In the genomic region with DNA sequence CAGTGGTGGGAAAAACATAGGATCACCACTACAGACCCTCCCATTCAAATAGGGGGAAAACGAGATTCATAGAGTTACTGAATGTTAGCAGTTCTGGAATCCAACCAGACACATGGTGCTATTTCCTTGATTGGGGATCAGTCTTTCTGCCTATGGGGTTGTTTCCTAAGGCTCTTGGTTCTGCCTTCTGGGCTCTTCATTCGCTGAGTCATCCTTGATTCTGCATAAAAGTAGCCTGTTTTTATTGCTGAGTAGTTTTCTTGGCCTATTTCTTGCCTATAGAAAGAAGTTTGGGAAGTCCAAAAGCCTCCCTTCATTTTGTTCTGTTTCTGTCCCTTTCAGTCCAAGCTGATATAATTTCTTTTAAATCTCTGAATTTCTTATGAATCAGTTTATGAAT, we compare ENCODE assay signal across 16 cellular contexts.
A peak's percentile ranks its signal among the peaks of the same experiment; 100 is the strongest.
DNase-seq lines count a peak whose midpoint lies in the region; ATAC-seq and TF ChIP-seq lines count a peak whose summit lies in the region.
"Had no signal": no experiment of that assay in that cellular context is flagged by ENCODE, and none has a peak within 500 bp of the region (broad histone marks: within the 10 kb centered on the region; RNA-seq: fewer than 3 reads in every experiment).

No MANE protein-coding gene starts in this region.

- H3K9me3 Mint-ChIP-seq in nephron progenitor cell (no peaks in the 10 kb centered on the region), progenitor cell of endocrine pancreas (ENCODE audit: low read depth) (no peaks in the 10 kb centered on the region)
- H3K9me3 Mint-ChIP-seq: activated CD4-positive, alpha-beta T cell treated with anti-CD3 and anti-CD28 coated beads, Interleukin-2, amount 10 ng/mL, durations not matched to agents 24 days and 14 days; activated T-cell treated with anti-CD3 and anti-CD28 coated beads, Interleukin-2, amount 50 U/mL, for 24 hours; nephron had no signal

- H3K4me1 Mint-ChIP-seq in nephron progenitor cell (peaks cover 6% of the 10 kb centered on the region), progenitor cell of endocrine pancreas (ENCODE audit: low read depth) (peaks cover 23% of the 10 kb centered on the region)

- no peak overlapping the region for H3K9ac ChIP-seq in adipocyte (ENCODE audit: low read length)

- TF ChIP-seq CTCF in A673 (conservative IDR thresholded peaks at IDR 0.05; ENCODE audit: low read depth, low read length) (no peak), HEK293 (tag by site-specific recombination; IDR thresholded peaks at IDR 0.05) (no peak), fibroblast of the aortic adventitia (IDR thresholded peaks at IDR 0.05; ENCODE audit: insufficient read depth, low read length) (no peak), nephron progenitor cell (IDR thresholded peaks at IDR 0.05) (no peak), progenitor cell of endocrine pancreas (IDR thresholded peaks at IDR 0.05; ENCODE audit: unreplicated experiment) (no peak), vagina (IDR thresholded peaks at IDR 0.05) (no peak)

- H3K27me3 ChIP-seq in A673 (replicated peaks; ENCODE audit: insufficient read depth, low read depth, low read length, poor library complexity) (no peaks in the 10 kb centered on the region), adipocyte (replicated peaks; ENCODE audit: control insufficient read depth, insufficient read depth, low read length) (no peaks in the 10 kb centered on the region), vagina (no peaks in the 10 kb centered on the region)
- H3K27me3 ChIP-seq: right atrium auricular region, tibial nerve had no signal

- H3K36me3 Mint-ChIP-seq in nephron progenitor cell (ENCODE audit: low read depth) (no peaks in the 10 kb centered on the region), progenitor cell of endocrine pancreas (ENCODE audit: insufficient read depth) (peaks cover 2% of the 10 kb centered on the region)

- H3K4me3 ChIP-seq in A673 (ENCODE audit: low read depth, low read length, poor library complexity, severe bottlenecking) (no peak overlapping the region), HEK293 (ENCODE audit: low read depth, low read length) (no peak overlapping the region), adipocyte (ENCODE audit: low read length) (no peak overlapping the region), fibroblast of the aortic adventitia (ENCODE audit: low read depth, low read length) (no peak overlapping the region), vagina (no peak overlapping the region)
- H3K4me3 ChIP-seq: right atrium auricular region, tibial nerve had no signal

- no peak for TF ChIP-seq POLR2A in vagina (IDR thresholded peaks at IDR 0.05)

- H3K4me3 Mint-ChIP-seq in nephron progenitor cell (no peak overlapping the region), progenitor cell of endocrine pancreas (ENCODE audit: low read depth) (no peak overlapping the region)
- H3K4me3 Mint-ChIP-seq: activated CD4-positive, alpha-beta T cell treated with anti-CD3 and anti-CD28 coated beads, Interleukin-2, amount 10 ng/mL, durations not matched to agents 24 days and 14 days; activated T-cell treated with anti-CD3 and anti-CD28 coated beads, Interleukin-2, amount 50 U/mL, for 24 hours; nephron had no signal

- H3K27ac Mint-ChIP-seq in nephron progenitor cell (no peak overlapping the region), progenitor cell of endocrine pancreas (no peak overlapping the region)
- H3K27ac Mint-ChIP-seq: activated CD4-positive, alpha-beta T cell treated with anti-CD3 and anti-CD28 coated beads, Interleukin-2, amount 10 ng/mL, durations not matched to agents 24 days and 14 days; activated T-cell treated with anti-CD3 and anti-CD28 coated beads, Interleukin-2, amount 50 U/mL, for 24 hours; nephron had no signal

- no peaks in the 10 kb centered on the region for H3K27me3 Mint-ChIP-seq in nephron progenitor cell (ENCODE audit: low read depth, poor library complexity)
- no peaks in the 10 kb centered on the region for H3K27me3 Mint-ChIP-seq in progenitor cell of endocrine pancreas
- H3K27me3 Mint-ChIP-seq: activated CD4-positive, alpha-beta T cell treated with anti-CD3 and anti-CD28 coated beads, Interleukin-2, amount 10 ng/mL, durations not matched to agents 24 days and 14 days; activated T-cell treated with anti-CD3 and anti-CD28 coated beads, Interleukin-2, amount 50 U/mL, for 24 hours had no signal

- intact Hi-C loops in A673 (cut with micrococcal nuclease; ENCODE audit: unreplicated experiment) = no loop called here
- intact Hi-C loops in vagina (cut with DNase I) = no loop called here
- intact Hi-C loops in left ventricle myocardium superior (cut with micrococcal nuclease) = no loop called here

- H3K27ac ChIP-seq in A673 (ENCODE audit: low read depth, low read length, poor library complexity, severe bottlenecking) = no peak overlapping the region
- no peak overlapping the region for H3K27ac ChIP-seq in HEK293 (ENCODE audit: extremely low read depth, low read depth, low read length)
- H3K27ac ChIP-seq in vagina = no peak overlapping the region
- H3K27ac ChIP-seq: right atrium auricular region, tibial nerve had no signal

- DNase-seq in A673 (ENCODE audit: low spot score) = peak; percentile 29
- peak; percentile 27 for DNase-seq in adipocyte (ENCODE audit: low read depth)
- DNase-seq in fibroblast of the aortic adventitia (ENCODE audit: low read depth) = peak; percentile 60
- no peak for DNase-seq in nephron progenitor cell
- no peak for DNase-seq in progenitor cell of endocrine pancreas (ENCODE audit: low spot score, unreplicated experiment)
- no peak for DNase-seq in vagina (ENCODE audit: extremely low spot score in 2 of 2)
- no peak for DNase-seq in left ventricle myocardium superior
- DNase-seq: activated CD4-positive, alpha-beta T cell treated with anti-CD3 and anti-CD28 coated beads, Interleukin-2, amount 10 ng/mL, durations not matched to agents 24 days and 14 days; activated T-cell treated with anti-CD3 and anti-CD28 coated beads, Interleukin-2, amount 50 U/mL, for 24 hours; Caco-2; NCI-H2171; stimulated activated CD4-positive, alpha-beta T cell treated with anti-CD3 and anti-CD28 coated beads, Interleukin-2, amount 100 ng/mL, for 48 hours had no signal

- CTCF ChIA-PET in A673 (lab: Charles Lee) (no interaction called here), HEK293 (lab: Yijun Ruan, JAX) (no interaction called here)

- H3K9me3 ChIP-seq in A673 (ENCODE audit: low read depth, low read length, poor library complexity, severe bottlenecking) (no peaks in the 10 kb centered on the region), HEK293 (ENCODE audit: control insufficient read depth, insufficient read depth, low read depth, low read length) (no peaks in the 10 kb centered on the region), adipocyte (ENCODE audit: control insufficient read depth, low read length) (no peaks in the 10 kb centered on the region), vagina (no peaks in the 10 kb centered on the region)
- H3K9me3 ChIP-seq: Caco-2, right atrium auricular region, tibial nerve had no signal

- no TSS peak for BruUV-seq in A673 (replicated peaks; lab: Mats Ljungman, UMichigan)

- ATAC-seq in left ventricle myocardium superior = no peak

- H3K36me3 ChIP-seq in A673 (ENCODE audit: insufficient read depth, low read length, poor library complexity, severe bottlenecking) (no peaks in the 10 kb centered on the region), HEK293 (ENCODE audit: control insufficient read depth in 2 of 2, insufficient read depth in 1 of 2, low read length in 2 of 2) (no peaks in the 10 kb centered on the region), adipocyte (ENCODE audit: control insufficient read depth, insufficient read depth, low read length, severe bottlenecking) (no peaks in the 10 kb centered on the region), vagina (no peaks in the 10 kb centered on the region)
- H3K36me3 ChIP-seq: right atrium auricular region, tibial nerve had no signal

- POLR2A ChIA-PET in A673 (lab: Charles Lee; ENCODE audit: low non-redundant PET) (no interaction called here), HEK293 (lab: Yijun Ruan, JAX) (no interaction called here)

- peaks cover 6% of the 10 kb centered on the region for H3K4me1 ChIP-seq in A673 (ENCODE audit: insufficient read depth, low read length, poor library complexity, severe bottlenecking)
- H3K4me1 ChIP-seq in HEK293 (ENCODE audit: control insufficient read depth, insufficient read depth, low read length) = peaks cover 3% of the 10 kb centered on the region; the same call in 1 of the 2 replicates
- H3K4me1 ChIP-seq in adipocyte (ENCODE audit: control insufficient read depth, insufficient read depth, low read length) = no peaks in the 10 kb centered on the region
- no peaks in the 10 kb centered on the region for H3K4me1 ChIP-seq in vagina

TF ChIP-seq in HEK293, 187 proteins besides CTCF, POLR2A, EP300 and RAD21 (continues in another document):
- TF ChIP-seq ZNF510 (tag by site-specific recombination; IDR thresholded peaks at IDR 0.05; ENCODE audit: insufficient replicate concordance) (no peak), RBAK (tag by site-specific recombination; IDR thresholded peaks at IDR 0.05) (no peak), ZBTB17 (tag by site-specific recombination; IDR thresholded peaks at IDR 0.05) (peak; percentile 69), KLF16 (tag by site-specific recombination; IDR thresholded peaks at IDR 0.05) (no peak), GLIS2 (tag by site-specific recombination; IDR thresholded peaks at IDR 0.05) (no peak)
- TF ChIP-seq, protein P1, sequence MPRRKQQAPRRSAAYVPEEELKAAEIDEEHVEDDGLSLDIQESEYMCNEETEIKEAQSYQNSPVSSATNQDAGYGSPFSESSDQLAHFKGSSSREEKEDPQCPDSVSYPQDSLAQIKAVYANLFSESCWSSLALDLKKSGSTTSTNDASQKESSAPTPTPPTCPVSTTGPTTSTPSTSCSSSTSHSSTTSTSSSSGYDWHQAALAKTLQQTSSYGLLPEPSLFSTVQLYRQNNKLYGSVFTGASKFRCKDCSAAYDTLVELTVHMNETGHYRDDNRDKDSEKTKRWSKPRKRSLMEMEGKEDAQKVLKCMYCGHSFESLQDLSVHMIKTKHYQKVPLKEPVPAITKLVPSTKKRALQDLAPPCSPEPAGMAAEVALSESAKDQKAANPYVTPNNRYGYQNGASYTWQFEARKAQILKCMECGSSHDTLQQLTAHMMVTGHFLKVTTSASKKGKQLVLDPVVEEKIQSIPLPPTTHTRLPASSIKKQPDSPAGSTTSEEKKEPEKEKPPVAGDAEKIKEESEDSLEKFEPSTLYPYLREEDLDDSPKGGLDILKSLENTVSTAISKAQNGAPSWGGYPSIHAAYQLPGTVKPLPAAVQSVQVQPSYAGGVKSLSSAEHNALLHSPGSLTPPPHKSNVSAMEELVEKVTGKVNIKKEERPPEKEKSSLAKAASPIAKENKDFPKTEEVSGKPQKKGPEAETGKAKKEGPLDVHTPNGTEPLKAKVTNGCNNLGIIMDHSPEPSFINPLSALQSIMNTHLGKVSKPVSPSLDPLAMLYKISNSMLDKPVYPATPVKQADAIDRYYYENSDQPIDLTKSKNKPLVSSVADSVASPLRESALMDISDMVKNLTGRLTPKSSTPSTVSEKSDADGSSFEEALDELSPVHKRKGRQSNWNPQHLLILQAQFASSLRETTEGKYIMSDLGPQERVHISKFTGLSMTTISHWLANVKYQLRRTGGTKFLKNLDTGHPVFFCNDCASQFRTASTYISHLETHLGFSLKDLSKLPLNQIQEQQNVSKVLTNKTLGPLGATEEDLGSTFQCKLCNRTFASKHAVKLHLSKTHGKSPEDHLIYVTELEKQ (tag by site-specific recombination; IDR thresholded peaks at IDR 0.05; ENCODE audit: borderline replicate concordance) = no peak

Comparison
In these comparisons a context has a peak if more than half of its experiments do, and no peak if none do; other contexts are left out.
1. DNase-seq: peak in A673 (single experiment), adipocyte (single experiment) and fibroblast of the aortic adventitia (single experiment); none in nephron progenitor cell (single experiment), progenitor cell of endocrine pancreas (single experiment), vagina (0 of 2) and left ventricle myocardium superior (single experiment).